ENCODE assay signal across 22 cellular contexts in genomic region chr12:11980133-11980532, GRCh38.
A peak's percentile ranks its signal among the peaks of the same experiment; 100 is the strongest.
DNase-seq lines count a peak whose midpoint lies in the region; ATAC-seq, FAIRE-seq and TF ChIP-seq lines count a peak whose summit lies in the region.
"Had no signal": no experiment of that assay in that cellular context is flagged by ENCODE, and none has a peak within 500 bp of the region (broad histone marks: within the 10 kb centered on the region; RNA-seq: fewer than 3 reads in every experiment).

No MANE protein-coding gene starts in this region.

- peak overlapping the region; percentile 87 for H3K4me2 ChIP-seq in GM12878 (ENCODE audit: control insufficient read depth, insufficient read depth)

- peak overlapping the region; percentile 47 for H3K4me3 Mint-ChIP-seq in activated naive CD4-positive, alpha-beta T cell treated with anti-CD3 and anti-CD28 coated beads, Interleukin-2, amount 50 U/mL, for 24 hours
- H3K4me3 Mint-ChIP-seq in T-helper 1 cell treated with Interleukin-12 subunit alpha and Interleukin-12 subunit beta and Interleukin-4 antibody, amounts not matched to agents 30 μg/mL and 1 μg/mL, for 36 hours: peak overlapping the region; percentile 4
- H3K4me3 Mint-ChIP-seq in stimulated activated naive CD8-positive, alpha-beta T cell treated with anti-CD3 and anti-CD28 coated beads, Interleukin-15, amount 100 ng/mL, for 72 hours: peak overlapping the region in 1 of 2 donors; percentile 50
- H3K4me3 Mint-ChIP-seq: naive B cell had no signal

- H3K27ac ChIP-seq in GM12878 (ENCODE audit: control insufficient read depth, insufficient read depth) (peak overlapping the region; percentile 91), gastrocnemius medialis (no peak overlapping the region)
- H3K27ac ChIP-seq: body of pancreas, Peyer's patch, tibial artery had no signal

- no peaks in the 10 kb centered on the region for H3K27me3 ChIP-seq in GM12878 (replicated peaks in 1 of 2; ENCODE audit: control insufficient read depth in 2 of 2, insufficient read depth in 2 of 2, low read length in 1 of 2)
- H3K27me3 ChIP-seq in gastrocnemius medialis: no peaks in the 10 kb centered on the region
- H3K27me3 ChIP-seq: body of pancreas, Peyer's patch, tibial artery had no signal

- peaks cover 56% of the 10 kb centered on the region for H3K4me1 Mint-ChIP-seq in activated naive CD4-positive, alpha-beta T cell treated with anti-CD3 and anti-CD28 coated beads, Interleukin-2, amount 50 U/mL, for 24 hours
- H3K4me1 Mint-ChIP-seq in T-helper 1 cell treated with Interleukin-12 subunit alpha and Interleukin-12 subunit beta and Interleukin-4 antibody, amounts not matched to agents 30 μg/mL and 1 μg/mL, for 36 hours (ENCODE audit: low read depth): peaks cover 61% of the 10 kb centered on the region
- H3K4me1 Mint-ChIP-seq in stimulated activated naive CD8-positive, alpha-beta T cell treated with anti-CD3 and anti-CD28 coated beads, Interleukin-15, amount 100 ng/mL, for 72 hours: peaks cover 46% of the 10 kb centered on the region
- H3K4me1 Mint-ChIP-seq: naive B cell had no signal

- H3K36me3 ChIP-seq in GM12878 (ENCODE audit: control insufficient read depth in 2 of 2, insufficient read depth in 2 of 2, low read length in 1 of 2) (no peaks in the 10 kb centered on the region), gastrocnemius medialis (no peaks in the 10 kb centered on the region)
- H3K36me3 ChIP-seq: HAP-1, Peyer's patch, tibial artery had no signal

- H3K27me3 Mint-ChIP-seq in activated naive CD4-positive, alpha-beta T cell treated with anti-CD3 and anti-CD28 coated beads, Interleukin-2, amount 50 U/mL, for 24 hours: no peaks in the 10 kb centered on the region
- no peaks in the 10 kb centered on the region for H3K27me3 Mint-ChIP-seq in T-helper 1 cell treated with Interleukin-12 subunit alpha and Interleukin-12 subunit beta and Interleukin-4 antibody, amounts not matched to agents 30 μg/mL and 1 μg/mL, for 36 hours (ENCODE audit: low read depth)
- peaks cover 7% of the 10 kb centered on the region for H3K27me3 Mint-ChIP-seq in stimulated activated naive CD8-positive, alpha-beta T cell treated with anti-CD3 and anti-CD28 coated beads, Interleukin-15, amount 100 ng/mL, for 72 hours
- H3K27me3 Mint-ChIP-seq: naive B cell had no signal

- no peak for ATAC-seq in activated naive CD4-positive, alpha-beta T cell treated with anti-CD3 and anti-CD28 coated beads, Interleukin-2, amount 50 U/mL, for 72 hours
- peak; percentile 55 for ATAC-seq in GM12878
- ATAC-seq in stimulated activated naive CD8-positive, alpha-beta T cell treated with anti-CD3 and anti-CD28 coated beads, Interleukin-15, amount 100 ng/mL, for 72 hours: no peak
- ATAC-seq in gastrocnemius medialis: no peak
- ATAC-seq: body of pancreas had no signal

- peak overlapping the region; percentile 58 for H2AFZ ChIP-seq in GM12878 (ENCODE audit: control insufficient read depth, low read depth, low read length)

- H3K9me3 ChIP-seq in GM12878 (replicated peaks; ENCODE audit: control insufficient read depth, insufficient read depth, low read length) (no peaks in the 10 kb centered on the region; the same call in 2 of the 3 replicates), gastrocnemius medialis (no peaks in the 10 kb centered on the region)
- H3K9me3 ChIP-seq: body of pancreas, HAP-1, Peyer's patch, tibial artery had no signal

- RAD21 ChIA-PET in GM12878 (lab: Charles Lee; ENCODE audit: unreplicated experiment): interaction anchor here (0.6 to 2.8 kb wide), 9 partner anchors 11 to 423 kb away, joined by 3 to 40 read pairs (median 3); no protein-coding TSS in a partner anchor

- H3K79me2 ChIP-seq in GM12878 (ENCODE audit: control insufficient read depth, insufficient read depth, low read length): no peaks in the 10 kb centered on the region

- POLR2A ChIA-PET in GM12878 (lab: Charles Lee): interaction anchor here (0.6 to 4.6 kb wide), 4 partner anchors 28 to 221 kb away, joined by 3 to 33 read pairs (median 4); no protein-coding TSS in a partner anchor

- BruUV-seq in GM12878 (replicated peaks; lab: Mats Ljungman, UMichigan): no TSS peak

- no peak overlapping the region for H3K4me3 ChIP-seq in GM12878
- no peak overlapping the region for H3K4me3 ChIP-seq in gastrocnemius medialis
- H3K4me3 ChIP-seq: body of pancreas, HAP-1, Peyer's patch, tibial artery had no signal

- no peaks in the 10 kb centered on the region for H4K20me1 ChIP-seq in GM12878 (ENCODE audit: control insufficient read depth, insufficient read depth)

- no peak for DNase-seq in activated naive CD4-positive, alpha-beta T cell treated with anti-CD3 and anti-CD28 coated beads, Interleukin-2, amount 50 U/mL, for 72 hours (ENCODE audit: low spot score in 2 of 2)
- DNase-seq in GM12878 (ENCODE audit: low read depth, low spot score): peak; percentile 28
- DNase-seq in stimulated activated naive CD8-positive, alpha-beta T cell treated with anti-CD3 and anti-CD28 coated beads, Interleukin-15, amount 100 ng/mL, for 72 hours: no peak
- DNase-seq in gastrocnemius medialis: no peak
- no peak for DNase-seq in NCI-H1694 (lab: John Stamatoyannopoulos, UW)
- DNase-seq in posterior vena cava (ENCODE audit: low spot score): no peak
- DNase-seq: activated CD4-positive, CD25-positive, alpha-beta regulatory T cell; activated CD8-positive, alpha-beta memory T cell treated with anti-CD3 and anti-CD28 coated beads, Interleukin-2, amount 50 U/mL, for 4 hours; activated naive CD4-positive, alpha-beta T cell treated with Interleukin-2 at 50 U/mL for 16 hours; body of pancreas; Kasumi-1; mesendoderm; naive B cell; NCI-H1092 treated with DMSO at 0.1 percent for 48 hours; NCI-H2081; NCI-H510A; NK-92 treated with Interleukin-12 subunit alpha and Interleukin-12 subunit beta, amount 100 ng/mL, for 24 hours; Peyer's patch; tibial artery had no signal

- CTCF ChIA-PET in GM12878 (lab: Yijun Ruan, JAX): interaction anchor here (1.7 to 5.1 kb wide), 4 partner anchors 11 to 53 kb away, joined by 6 to 50 read pairs (median 8); no protein-coding TSS in a partner anchor

- in situ Hi-C loops in GM12878 (cut with MboI) (no loop called here), gastrocnemius medialis (cut with MboI; ENCODE audit: low sequenced_read_pairs in 4 of 4) (loop anchor here in 1 of 4 donors (25.0 kb wide), 1 partner anchor 93 kb away; no protein-coding TSS in a partner anchor)

- H3K9ac ChIP-seq in GM12878 (ENCODE audit: control insufficient read depth, insufficient read depth, low read length): no peak overlapping the region

- FAIRE-seq in GM12878 (lab: Jason Lieb, UNC): no peak

- intact Hi-C loops in GM12878 (cut with micrococcal nuclease; ENCODE audit: unreplicated experiment) (loop anchor here (2.0 to 5.0 kb wide), 2 partner anchors 143 to 413 kb away; no protein-coding TSS in a partner anchor), gastrocnemius medialis (cut with DNase I; ENCODE audit: low total_unique reads) (no loop called here), posterior vena cava (cut with DNase I) (no loop called here)

- SMC1A ChIA-PET in GM12878 (lab: Charles Lee; ENCODE audit: uncharacterized antibody, unreplicated experiment): interaction anchor here (0.6 to 5.9 kb wide), 14 partner anchors 10 to 434 kb away, joined by 3 to 61 read pairs (median 6); no protein-coding TSS in a partner anchor

- TF ChIP-seq RAD21 in GM12878 (IDR thresholded peaks at IDR 0.05; ENCODE audit: insufficient read depth, low read depth, low read length): no peak

- H3K36me3 Mint-ChIP-seq in activated naive CD4-positive, alpha-beta T cell treated with anti-CD3 and anti-CD28 coated beads, Interleukin-2, amount 50 U/mL, for 24 hours: peaks cover 2% of the 10 kb centered on the region
- H3K36me3 Mint-ChIP-seq in activated naive CD4-positive, alpha-beta T cell treated with anti-CD3 and anti-CD28 coated beads, Interleukin-2, amount 50 U/mL, for 72 hours: peaks cover 16 to 57% of the 10 kb centered on the region in 2 donors
- H3K36me3 Mint-ChIP-seq in T-helper 1 cell treated with Interleukin-12 subunit alpha and Interleukin-12 subunit beta and Interleukin-4 antibody, amounts not matched to agents 30 μg/mL and 1 μg/mL, for 36 hours (ENCODE audit: low read depth): peaks cover 55% of the 10 kb centered on the region
- H3K36me3 Mint-ChIP-seq: naive B cell had no signal

- TF ChIP-seq CTCF in GM12878 (IDR thresholded peaks at IDR 0.05 in 2 of 3, conservative IDR thresholded peaks at IDR 0.05 in 1 of 3; ENCODE audit: control insufficient read depth in 2 of 3, extremely low read depth in 1 of 3, insufficient read depth in 1 of 3, low read depth in 3 of 3, low read length in 3 of 3) (0 out of 6 replicates have a peak, but pooled peaks of 1 of the 3 experiments have one; percentile 3), gastrocnemius medialis (IDR thresholded peaks at IDR 0.05 in 4 of 5, conservative IDR thresholded peaks at IDR 0.05 in 1 of 5) (no peak)

- TF ChIP-seq POLR2A in GM12878 (IDR thresholded peaks at IDR 0.05; ENCODE audit: low read depth, low read length) (no peak), gastrocnemius medialis (IDR thresholded peaks at IDR 0.05) (no peak)

- H3K4me1 ChIP-seq in GM12878 (ENCODE audit: control insufficient read depth, insufficient read depth, low read length): peaks cover 23% of the 10 kb centered on the region
- peaks cover 0 to 6% of the 10 kb centered on the region in 2 donors for H3K4me1 ChIP-seq in gastrocnemius medialis
- H3K4me1 ChIP-seq: body of pancreas, HAP-1, Peyer's patch, tibial artery had no signal

- peak in 1 of 2 experiments; percentile 71; a peak in 2 of 4 replicates for TF ChIP-seq EP300 in GM12878 (IDR thresholded peaks at IDR 0.05; ENCODE audit: borderline replicate concordance in 1 of 2, control insufficient read depth in 1 of 2, low read depth in 2 of 2, low read length in 2 of 2)

- peaks cover 18% of the 10 kb centered on the region for H3K9me3 Mint-ChIP-seq in activated naive CD4-positive, alpha-beta T cell treated with anti-CD3 and anti-CD28 coated beads, Interleukin-2, amount 50 U/mL, for 24 hours
- H3K9me3 Mint-ChIP-seq in activated naive CD4-positive, alpha-beta T cell treated with anti-CD3 and anti-CD28 coated beads, Interleukin-2, amount 50 U/mL, for 72 hours: peaks cover 7 to 19% of the 10 kb centered on the region in 2 donors
- peaks cover 32% of the 10 kb centered on the region for H3K9me3 Mint-ChIP-seq in T-helper 1 cell treated with Interleukin-12 subunit alpha and Interleukin-12 subunit beta and Interleukin-4 antibody, amounts not matched to agents 30 μg/mL and 1 μg/mL, for 36 hours
- peaks cover 9 to 15% of the 10 kb centered on the region in 2 donors for H3K9me3 Mint-ChIP-seq in stimulated activated naive CD8-positive, alpha-beta T cell treated with anti-CD3 and anti-CD28 coated beads, Interleukin-15, amount 100 ng/mL, for 72 hours
- H3K9me3 Mint-ChIP-seq: naive B cell had no signal

- 100% methylated on average over 2 of the region's 2 CpGs for WGBS in GM12878 (ENCODE audit: insufficient coverage, insufficient replicate concordance, low lambda C conversion rate, missing lambda C conversion rate)

- peak overlapping the region; percentile 90 for H3K27ac Mint-ChIP-seq in activated naive CD4-positive, alpha-beta T cell treated with anti-CD3 and anti-CD28 coated beads, Interleukin-2, amount 50 U/mL, for 24 hours
- H3K27ac Mint-ChIP-seq in activated naive CD4-positive, alpha-beta T cell treated with anti-CD3 and anti-CD28 coated beads, Interleukin-2, amount 50 U/mL, for 72 hours: peak overlapping the region in 1 of 2 donors; percentile 98
- peak overlapping the region; percentile 97 for H3K27ac Mint-ChIP-seq in T-helper 1 cell treated with Interleukin-12 subunit alpha and Interleukin-12 subunit beta and Interleukin-4 antibody, amounts not matched to agents 30 μg/mL and 1 μg/mL, for 36 hours
- H3K27ac Mint-ChIP-seq in stimulated activated naive CD8-positive, alpha-beta T cell treated with anti-CD3 and anti-CD28 coated beads, Interleukin-15, amount 100 ng/mL, for 72 hours: peak overlapping the region; percentile 37 to 42
